Comparison of ENCODE assay signal across 18 cellular contexts in the genomic region with DNA sequence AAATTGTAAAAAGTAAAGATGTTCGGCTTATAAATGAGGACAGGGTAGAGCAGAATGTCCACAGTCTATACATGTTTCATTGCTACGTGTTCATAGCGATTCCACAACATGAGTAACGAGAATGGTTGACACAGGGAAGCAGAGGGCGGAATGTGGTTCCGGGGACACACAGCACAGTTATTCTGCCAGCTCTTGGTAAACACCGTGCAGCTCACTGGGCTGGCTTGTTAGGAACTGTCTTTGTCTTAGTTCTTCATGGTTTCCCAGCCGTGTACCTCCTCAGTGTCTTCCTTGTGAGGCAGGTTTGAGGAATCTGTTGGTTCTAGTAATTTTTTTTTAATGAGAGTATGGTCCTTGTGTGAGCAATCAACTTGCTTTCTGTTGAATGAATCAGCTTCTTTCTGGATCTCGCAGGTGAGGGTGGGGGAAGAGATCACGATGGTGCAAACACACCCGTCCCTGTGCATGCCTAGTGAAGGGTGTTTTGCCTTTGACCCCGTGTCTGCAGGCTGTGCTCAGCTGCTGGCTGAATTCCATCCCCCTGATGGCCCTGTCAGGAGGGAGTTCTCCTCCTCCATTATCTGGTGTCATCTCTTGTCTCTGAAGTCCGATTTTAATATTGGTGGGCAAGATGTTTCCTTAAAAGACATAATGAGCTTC.
"Had no signal": no experiment of that assay in that cellular context is flagged by ENCODE, and none has a peak within 500 bp of the region (broad histone marks: within the 10 kb centered on the region; RNA-seq: fewer than 3 reads in every experiment).

No MANE protein-coding gene starts in this region.

- H3K9me3 Mint-ChIP-seq: central memory CD8-positive, alpha-beta T cell; natural killer cell had no signal

- ATAC-seq: activated CD8-positive, alpha-beta T cell treated with anti-CD3 and anti-CD28 coated beads, Interleukin-2, amount 10 ng/mL, durations not matched to agents 7 days and 5 days; body of pancreas; natural killer cell; stimulated activated naive CD8-positive, alpha-beta T cell treated with anti-CD3 and anti-CD28 coated beads, Interleukin-15, Interleukin-2, amounts not matched to agents 100 U/mL and 50 U/mL, for 24 hours had no signal

- H3K4me3 ChIP-seq: body of pancreas, right atrium auricular region, skin epidermis, testis had no signal

- H3K27ac Mint-ChIP-seq: activated CD8-positive, alpha-beta T cell treated with anti-CD3 and anti-CD28 coated beads, Interleukin-2, amount 10 ng/mL, durations not matched to agents 7 days and 5 days; activated naive CD8-positive, alpha-beta T cell; natural killer cell had no signal

- H3K9me3 ChIP-seq: body of pancreas, right atrium auricular region, testis had no signal

- H3K27ac ChIP-seq: body of pancreas, right atrium auricular region had no signal

- H3K4me1 Mint-ChIP-seq: central memory CD8-positive, alpha-beta T cell; natural killer cell had no signal

- H3K27me3 ChIP-seq: body of pancreas, right atrium auricular region, testis had no signal

- H3K4me1 ChIP-seq: body of pancreas, right atrium auricular region, testis had no signal

- H3K4me3 Mint-ChIP-seq: activated CD8-positive, alpha-beta T cell treated with anti-CD3 and anti-CD28 coated beads, Interleukin-2, amount 10 ng/mL, durations not matched to agents 7 days and 5 days; activated naive CD8-positive, alpha-beta T cell; central memory CD8-positive, alpha-beta T cell; natural killer cell had no signal

- H3K36me3 Mint-ChIP-seq: activated naive CD8-positive, alpha-beta T cell; natural killer cell had no signal

- DNase-seq: activated CD4-positive, alpha-beta T cell treated with anti-CD3 and anti-CD28 coated beads for 48 hours; activated CD8-positive, alpha-beta memory T cell treated with anti-CD3 and anti-CD28 coated beads, Interleukin-2, amount 50 U/mL, for 4 hours; activated CD8-positive, alpha-beta T cell treated with anti-CD3 and anti-CD28 coated beads, Interleukin-2, amount 10 ng/mL, durations not matched to agents 7 days and 5 days; activated gamma-delta T cell; activated T-cell treated with anti-CD3 and anti-CD28 coated beads, Interleukin-2, amount 50 U/mL, for 48 hours; amniotic stem cell; body of pancreas; effector CD8-positive, alpha-beta T cell; hippocampal formation; kidney glomerular epithelial cell; mesendoderm; natural killer cell; stimulated activated naive CD8-positive, alpha-beta T cell treated with anti-CD3 and anti-CD28 coated beads, Interleukin-15, Interleukin-2, amounts not matched to agents 100 U/mL and 50 U/mL, for 24 hours; testis had no signal

- H3K36me3 ChIP-seq: right atrium auricular region had no signal
